16 cellular contexts compared by ENCODE assay signal in the genomic region with DNA sequence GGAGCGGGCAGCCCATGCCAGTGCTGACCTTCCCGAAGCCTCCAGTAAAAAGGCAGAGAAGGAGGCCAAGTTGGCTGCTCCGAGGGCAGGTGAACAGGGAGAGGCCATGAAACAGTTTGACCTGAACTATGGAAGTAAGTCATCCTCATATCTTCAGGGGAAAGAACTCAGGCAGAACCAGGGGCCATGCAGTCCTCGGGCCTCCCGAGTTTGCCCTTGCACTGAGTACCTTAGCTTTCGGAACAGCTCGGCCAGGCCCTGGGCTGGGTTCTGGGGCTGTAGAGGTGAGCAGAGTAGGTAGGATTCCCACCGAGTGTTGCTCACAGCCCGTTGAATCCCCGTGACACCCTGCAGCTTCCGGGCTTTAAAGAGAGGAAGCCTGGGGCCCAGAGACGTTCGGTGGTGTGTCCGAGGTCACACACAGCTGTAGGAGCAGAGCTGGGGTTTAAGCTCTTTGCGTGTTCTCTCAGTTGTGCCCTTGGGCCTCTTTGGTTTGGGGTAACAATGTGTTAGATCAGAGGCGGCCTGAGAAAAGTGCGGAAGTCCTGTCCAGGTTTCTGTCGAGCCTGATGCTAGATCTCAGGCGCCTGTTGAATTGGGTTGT. TPM values are rescaled to one million over a fixed set of nuclear protein-coding genes. Genes with fewer than 3 reads are reported as not detected.
DNase-seq lines count a peak whose midpoint lies in the region; ATAC-seq, FAIRE-seq and TF ChIP-seq lines count a peak whose summit lies in the region.
"Had no signal": no experiment of that assay in that cellular context is flagged by ENCODE, and none has a peak within 500 bp of the region (broad histone marks: within the 10 kb centered on the region; RNA-seq: fewer than 3 reads in every experiment).

No MANE protein-coding gene starts in this region.

- peaks cover 75% of the 10 kb centered on the region; the same call in 1 of the 2 replicates for H3K79me2 ChIP-seq in HCT116 (ENCODE audit: insufficient read depth, low read length)
- H3K79me2 ChIP-seq in astrocyte (ENCODE audit: insufficient read depth, low read length) = peaks cover 67% of the 10 kb centered on the region
- H3K79me2 ChIP-seq in neural progenitor cell (ENCODE audit: low read depth) = peaks cover 50% of the 10 kb centered on the region
- peaks cover 16% of the 10 kb centered on the region; the same call in 1 of the 2 replicates for H3K79me2 ChIP-seq in PC-9 (ENCODE audit: low read depth)

- no peaks in the 10 kb centered on the region for H3K9me3 Mint-ChIP-seq in activated CD8-positive, alpha-beta T cell treated with anti-CD3 and anti-CD28 coated beads for 36 hours
- no peaks in the 10 kb centered on the region for H3K9me3 Mint-ChIP-seq in activated CD8-positive, alpha-beta T cell treated with anti-CD3 and anti-CD28 coated beads, Interleukin-2, amount 10 ng/mL, durations not matched to agents 7 days and 5 days (ENCODE audit: insufficient read depth)
- no peaks in the 10 kb centered on the region for H3K9me3 Mint-ChIP-seq in astrocyte (ENCODE audit: unreplicated experiment)
- H3K9me3 Mint-ChIP-seq in neural progenitor cell = no peaks in the 10 kb centered on the region

- FAIRE-seq in astrocyte (lab: Jason Lieb, UNC) = no peak
- FAIRE-seq: A204.1 had no signal

- H3K4me1 ChIP-seq in HCT116 (ENCODE audit: control insufficient read depth in 1 of 2, insufficient read depth in 2 of 2, low read length in 2 of 2) (no peaks in the 10 kb centered on the region), astrocyte (ENCODE audit: insufficient read depth, low read length) (no peaks in the 10 kb centered on the region), neural progenitor cell (no peaks in the 10 kb centered on the region), PC-9 (replicated peaks; ENCODE audit: insufficient read depth) (no peaks in the 10 kb centered on the region)
- H3K4me1 ChIP-seq: BE2C, foreskin keratinocyte, uterus had no signal

- peaks cover 6% of the 10 kb centered on the region; the same call in 1 of the 2 replicates for H4K20me1 ChIP-seq in HCT116 (ENCODE audit: insufficient read depth)
- H4K20me1 ChIP-seq in astrocyte (ENCODE audit: insufficient read depth, low read length) = peaks cover 95% of the 10 kb centered on the region
- peaks cover 90% of the 10 kb centered on the region for H4K20me1 ChIP-seq in neural progenitor cell (ENCODE audit: low read depth)
- peaks cover 62% of the 10 kb centered on the region for H4K20me1 ChIP-seq in PC-9 (ENCODE audit: insufficient read depth)

- no peak overlapping the region for H3K9ac ChIP-seq in HCT116 (ENCODE audit: low read length)
- no peak overlapping the region for H3K9ac ChIP-seq in astrocyte (ENCODE audit: low read length)
- no peak overlapping the region for H3K9ac ChIP-seq in neural progenitor cell

- DNase-seq in activated CD8-positive, alpha-beta T cell treated with anti-CD3 and anti-CD28 coated beads for 36 hours = no peak
- no peak for DNase-seq in activated CD8-positive, alpha-beta T cell treated with anti-CD3 and anti-CD28 coated beads, Interleukin-2, amount 10 ng/mL, durations not matched to agents 7 days and 5 days
- no peak for DNase-seq in HCT116 (ENCODE audit: low read depth, low spot score)
- DNase-seq in astrocyte (ENCODE audit: low read depth) = no peak
- no peak for DNase-seq in neural progenitor cell (ENCODE audit: low spot score)
- no peak for DNase-seq in PC-9
- no peak for DNase-seq in stimulated activated CD4-positive, alpha-beta T cell treated with anti-CD3 and anti-CD28 coated beads, Interleukin-4, amount 100 ng/mL, for 1 hour
- DNase-seq: foreskin keratinocyte, islet precursor cell, KG1, NCI-H2029 treated with DMSO at 0.1 percent for 48 hours, NCI-H446 treated with DMSO at 0.1 percent for 48 hours had no signal

- H3K36me3 ChIP-seq in HCT116 (ENCODE audit: control insufficient read depth in 1 of 2, insufficient read depth in 2 of 2, low read length in 2 of 2) (peaks cover 63 to 75% of the 10 kb centered on the region in 2 experiments), astrocyte (ENCODE audit: insufficient read depth, low read length) (peaks cover 59% of the 10 kb centered on the region), neural progenitor cell (peaks cover 20% of the 10 kb centered on the region), PC-9 (ENCODE audit: low read depth) (peaks cover 11% of the 10 kb centered on the region)
- H3K36me3 ChIP-seq: uterus had no signal

- H3K9me2 ChIP-seq in HCT116 (ENCODE audit: insufficient read depth) = no peaks in the 10 kb centered on the region
- H3K9me2 ChIP-seq in PC-9 (ENCODE audit: insufficient read depth) = no peaks in the 10 kb centered on the region

- H3F3A ChIP-seq in neural progenitor cell (ENCODE audit: low read depth) (peaks cover 29% of the 10 kb centered on the region), PC-9 (ENCODE audit: insufficient read depth, low read depth) (peaks cover 21% of the 10 kb centered on the region)

- TF ChIP-seq CTCF in activated CD8-positive, alpha-beta T cell treated with anti-CD3 and anti-CD28 coated beads for 36 hours (IDR thresholded peaks at IDR 0.05) = no peak
- TF ChIP-seq CTCF in HCT116 (IDR thresholded peaks at IDR 0.05 in 2 of 3, conservative IDR thresholded peaks at IDR 0.05 in 1 of 3; ENCODE audit: borderline replicate concordance in 1 of 3, insufficient read depth in 1 of 3, low read depth in 2 of 3, low read length in 2 of 3) = no peak
- no peak for TF ChIP-seq CTCF in astrocyte (IDR thresholded peaks at IDR 0.05; ENCODE audit: insufficient read depth, low read depth, low read length)
- TF ChIP-seq CTCF in neural progenitor cell (IDR thresholded peaks at IDR 0.05) = no peak
- TF ChIP-seq CTCF in PC-9 (conservative IDR thresholded peaks at IDR 0.05) = no peak

- no peak for TF ChIP-seq POLR2A in HCT116 (IDR thresholded peaks at IDR 0.05; ENCODE audit: borderline replicate concordance, extremely low read depth, insufficient read depth, insufficient read length)

- H3K4me2 ChIP-seq in HCT116 (ENCODE audit: low read length) (no peak overlapping the region), astrocyte (ENCODE audit: low read length) (no peak overlapping the region), neural progenitor cell (no peak overlapping the region), PC-9 (no peak overlapping the region)

- BruUV-seq in HCT116 (replicated peaks; lab: Mats Ljungman, UMichigan) = no TSS peak
- BruUV-seq in PC-9 (replicated peaks; lab: Mats Ljungman, UMichigan) = no TSS peak

- H3K27ac ChIP-seq in HCT116 (ENCODE audit: low read depth, low read length) (no peak overlapping the region), astrocyte (ENCODE audit: low read depth, low read length) (no peak overlapping the region), neural progenitor cell (peak overlapping the region; percentile 53), PC-9 (no peak overlapping the region)
- H3K27ac ChIP-seq: foreskin keratinocyte, uterus had no signal

- peaks cover 41% of the 10 kb centered on the region for H3K36me3 Mint-ChIP-seq in activated CD8-positive, alpha-beta T cell treated with anti-CD3 and anti-CD28 coated beads for 36 hours (ENCODE audit: low read depth)
- H3K36me3 Mint-ChIP-seq in activated CD8-positive, alpha-beta T cell treated with anti-CD3 and anti-CD28 coated beads, Interleukin-2, amount 10 ng/mL, durations not matched to agents 7 days and 5 days (ENCODE audit: low read depth) = peaks cover 66% of the 10 kb centered on the region
- peaks cover 12% of the 10 kb centered on the region for H3K36me3 Mint-ChIP-seq in astrocyte (ENCODE audit: low read depth, unreplicated experiment)
- peaks cover 46% of the 10 kb centered on the region for H3K36me3 Mint-ChIP-seq in neural progenitor cell

- peak overlapping the region; percentile 43 for H3K27ac Mint-ChIP-seq in activated CD8-positive, alpha-beta T cell treated with anti-CD3 and anti-CD28 coated beads for 36 hours
- H3K27ac Mint-ChIP-seq in activated CD8-positive, alpha-beta T cell treated with anti-CD3 and anti-CD28 coated beads, Interleukin-2, amount 10 ng/mL, durations not matched to agents 7 days and 5 days = no peak overlapping the region
- H3K27ac Mint-ChIP-seq in astrocyte (ENCODE audit: unreplicated experiment) (peak overlapping the region; percentile 85), neural progenitor cell (peak overlapping the region; percentile 58)

- no peaks in the 10 kb centered on the region for H3K27me3 Mint-ChIP-seq in activated CD8-positive, alpha-beta T cell treated with anti-CD3 and anti-CD28 coated beads for 36 hours
- H3K27me3 Mint-ChIP-seq in activated CD8-positive, alpha-beta T cell treated with anti-CD3 and anti-CD28 coated beads, Interleukin-2, amount 10 ng/mL, durations not matched to agents 7 days and 5 days (ENCODE audit: low read depth) = no peaks in the 10 kb centered on the region
- H3K27me3 Mint-ChIP-seq in astrocyte (ENCODE audit: low read depth, unreplicated experiment) (no peaks in the 10 kb centered on the region), neural progenitor cell (ENCODE audit: insufficient read depth, low read depth) (peaks cover 10% of the 10 kb centered on the region)

- ATAC-seq in activated CD8-positive, alpha-beta T cell treated with anti-CD3 and anti-CD28 coated beads for 36 hours = no peak
- ATAC-seq in activated CD8-positive, alpha-beta T cell treated with anti-CD3 and anti-CD28 coated beads, Interleukin-2, amount 10 ng/mL, durations not matched to agents 7 days and 5 days = no peak
- 0 out of 2 replicates have a peak, but pooled peaks have one; percentile 10 for ATAC-seq in HCT116
- no peak for ATAC-seq in GM21360 (IDR thresholded peaks at IDR 0.05; ENCODE audit: unreplicated experiment)
- ATAC-seq: foreskin keratinocyte had no signal

- no peak overlapping the region for H2AFZ ChIP-seq in HCT116 (ENCODE audit: low read depth, low read length, poor library complexity, severe bottlenecking)
- H2AFZ ChIP-seq in astrocyte (ENCODE audit: low read depth, low read length) = no peak overlapping the region
- H2AFZ ChIP-seq in neural progenitor cell (replicated peaks) = no peak overlapping the region
- no peak overlapping the region for H2AFZ ChIP-seq in PC-9

- H3K9me3 ChIP-seq in HCT116 (ENCODE audit: control insufficient read depth in 1 of 2, insufficient read depth in 1 of 2, low read depth in 1 of 2, low read length in 2 of 2) (no peaks in the 10 kb centered on the region), astrocyte (ENCODE audit: insufficient read depth, low read depth, low read length) (no peaks in the 10 kb centered on the region), neural progenitor cell (ENCODE audit: low read depth) (no peaks in the 10 kb centered on the region), PC-9 (ENCODE audit: insufficient read depth, low read depth) (no peaks in the 10 kb centered on the region)
- H3K9me3 ChIP-seq: BE2C, uterus had no signal

- H3K4me3 Mint-ChIP-seq in activated CD8-positive, alpha-beta T cell treated with anti-CD3 and anti-CD28 coated beads for 36 hours = no peak overlapping the region
- no peak overlapping the region for H3K4me3 Mint-ChIP-seq in activated CD8-positive, alpha-beta T cell treated with anti-CD3 and anti-CD28 coated beads, Interleukin-2, amount 10 ng/mL, durations not matched to agents 7 days and 5 days
- no peak overlapping the region for H3K4me3 Mint-ChIP-seq in astrocyte (ENCODE audit: unreplicated experiment)
- H3K4me3 Mint-ChIP-seq in neural progenitor cell = no peak overlapping the region

- peaks cover 10% of the 10 kb centered on the region for H3K4me1 Mint-ChIP-seq in activated CD8-positive, alpha-beta T cell treated with anti-CD3 and anti-CD28 coated beads for 36 hours (ENCODE audit: low read depth)
- H3K4me1 Mint-ChIP-seq in activated CD8-positive, alpha-beta T cell treated with anti-CD3 and anti-CD28 coated beads, Interleukin-2, amount 10 ng/mL, durations not matched to agents 7 days and 5 days (ENCODE audit: low read depth) = no peaks in the 10 kb centered on the region
- H3K4me1 Mint-ChIP-seq in astrocyte (ENCODE audit: low read depth, unreplicated experiment) (no peaks in the 10 kb centered on the region), neural progenitor cell (no peaks in the 10 kb centered on the region)

- CTCF ChIA-PET in activated CD8-positive, alpha-beta T cell treated with anti-CD3 and anti-CD28 coated beads for 36 hours (lab: Charles Lee) = interaction anchor here (0.7 to 1.6 kb wide), 11 partner anchors 14 to 298 kb away, joined by 3 to 12 read pairs (median 3); no protein-coding TSS in a partner anchor
- CTCF ChIA-PET in activated CD8-positive, alpha-beta T cell treated with anti-CD3 and anti-CD28 coated beads, Interleukin-2, amount 10 ng/mL, durations not matched to agents 7 days and 5 days (lab: Charles Lee) = interaction anchor here (0.6 to 3.1 kb wide), 6 partner anchors 14 to 128 kb away, joined by 3 to 21 read pairs (median 3); no protein-coding TSS in a partner anchor
- CTCF ChIA-PET in HCT116 (lab: Charles Lee) (interaction anchor here (0.9 to 1.1 kb wide), 2 partner anchors 104 to 128 kb away, joined by 3 read pairs; no protein-coding TSS in a partner anchor), PC-9 (lab: Charles Lee) (no interaction called here)

- RAD21 ChIA-PET in HCT116 (lab: Charles Lee; ENCODE audit: low non-redundant PET in 1 of 2, low total read pairs in 2 of 2, uncharacterized antibody in 2 of 2, unreplicated experiment in 2 of 2) = no interaction called here

- POLR2A ChIA-PET in activated CD8-positive, alpha-beta T cell treated with anti-CD3 and anti-CD28 coated beads for 36 hours (lab: Charles Lee) = interaction anchor here (1.0 kb wide), 1 partner anchor 105 kb away, joined by 3 read pairs; no protein-coding TSS in a partner anchor
- POLR2A ChIA-PET in activated CD8-positive, alpha-beta T cell treated with anti-CD3 and anti-CD28 coated beads, Interleukin-2, amount 10 ng/mL, durations not matched to agents 7 days and 5 days (lab: Charles Lee) = no interaction called here
- POLR2A ChIA-PET in HCT116 (lab: Charles Lee) = no interaction called here
- POLR2A ChIA-PET in PC-9 (lab: Charles Lee; ENCODE audit: unreplicated experiment) = no interaction called here

- TF ChIP-seq RAD21 in HCT116 (IDR thresholded peaks at IDR 0.05; ENCODE audit: low read depth) = no peak

- H3K4me3 ChIP-seq in HCT116 (replicated peaks in 1 of 2; ENCODE audit: low read depth in 1 of 2, low read length in 2 of 2) = no peak overlapping the region
- no peak overlapping the region for H3K4me3 ChIP-seq in astrocyte (ENCODE audit: insufficient read depth, low read depth, low read length)
- no peak overlapping the region for H3K4me3 ChIP-seq in neural progenitor cell
- no peak overlapping the region for H3K4me3 ChIP-seq in PC-9
- H3K4me3 ChIP-seq: uterus had no signal

- H3K27me3 ChIP-seq in HCT116 (ENCODE audit: insufficient read depth, low read length) (no peaks in the 10 kb centered on the region), astrocyte (ENCODE audit: insufficient read depth, low read length) (no peaks in the 10 kb centered on the region), neural progenitor cell (no peaks in the 10 kb centered on the region), PC-9 (ENCODE audit: insufficient read depth, low read depth) (no peaks in the 10 kb centered on the region)
- H3K27me3 ChIP-seq: BE2C, foreskin keratinocyte, uterus had no signal

- intact Hi-C loops in activated CD8-positive, alpha-beta T cell treated with anti-CD3 and anti-CD28 coated beads for 36 hours (cut with micrococcal nuclease) = no loop called here
- intact Hi-C loops in HCT116 (cut with micrococcal nuclease) = loop anchor here (1.0 kb wide), 1 partner anchor 128 kb away; no protein-coding TSS in a partner anchor
- intact Hi-C loops in PC-9 (cut with micrococcal nuclease; ENCODE audit: unreplicated experiment) = no loop called here

RNA-seq across cellular contexts. Expression of a gene that starts 24.8 kb away (rescaled TPM):
- 10 to 100 TPM; 30.2 to 35.9 TPM for total RNA-seq in activated CD8-positive, alpha-beta T cell treated with anti-CD3 and anti-CD28 coated beads for 36 hours
- 10 to 100 TPM; 34.4 to 39.2 TPM for total RNA-seq in activated CD8-positive, alpha-beta T cell treated with anti-CD3 and anti-CD28 coated beads, Interleukin-2, amount 10 ng/mL, durations not matched to agents 7 days and 5 days
- total RNA-seq in HCT116 (2021; ENCODE audit: unreplicated experiment) = 21.4 TPM
- polyA plus RNA-seq in HCT116 (2012) = 17.6 and 20.1 TPM in 2 replicates
- total RNA-seq in astrocyte = 29.0 and 34.8 TPM in 2 replicates
- total RNA-seq in neural progenitor cell (ENCODE audit: low replicate concordance) = 31.1 and 48.0 TPM in 2 replicates
- total RNA-seq in PC-9 (2021) = 35.3 and 45.8 TPM in 2 replicates

RNA-seq across cellular contexts. Expression of a gene that starts 53.1 kb away (rescaled TPM):
- 10 to 100 TPM; 16.7 to 22.1 TPM for total RNA-seq in activated CD8-positive, alpha-beta T cell treated with anti-CD3 and anti-CD28 coated beads for 36 hours
- 10 to 100 TPM; 35.8 to 36.6 TPM for total RNA-seq in activated CD8-positive, alpha-beta T cell treated with anti-CD3 and anti-CD28 coated beads, Interleukin-2, amount 10 ng/mL, durations not matched to agents 7 days and 5 days
- 17.5 TPM for total RNA-seq in HCT116 (2021; ENCODE audit: unreplicated experiment)
- 15.9 and 16.1 TPM in 2 replicates for polyA plus RNA-seq in HCT116 (2012)
- total RNA-seq in astrocyte = 11.9 and 15.4 TPM in 2 replicates
- total RNA-seq in neural progenitor cell (ENCODE audit: low replicate concordance) = 30.7 and 41.1 TPM in 2 replicates
- total RNA-seq in PC-9 (2021) = 31.7 and 33.5 TPM in 2 replicates
